Comparison of ENCODE assay signal across 1 cellular context in the genomic region with DNA sequence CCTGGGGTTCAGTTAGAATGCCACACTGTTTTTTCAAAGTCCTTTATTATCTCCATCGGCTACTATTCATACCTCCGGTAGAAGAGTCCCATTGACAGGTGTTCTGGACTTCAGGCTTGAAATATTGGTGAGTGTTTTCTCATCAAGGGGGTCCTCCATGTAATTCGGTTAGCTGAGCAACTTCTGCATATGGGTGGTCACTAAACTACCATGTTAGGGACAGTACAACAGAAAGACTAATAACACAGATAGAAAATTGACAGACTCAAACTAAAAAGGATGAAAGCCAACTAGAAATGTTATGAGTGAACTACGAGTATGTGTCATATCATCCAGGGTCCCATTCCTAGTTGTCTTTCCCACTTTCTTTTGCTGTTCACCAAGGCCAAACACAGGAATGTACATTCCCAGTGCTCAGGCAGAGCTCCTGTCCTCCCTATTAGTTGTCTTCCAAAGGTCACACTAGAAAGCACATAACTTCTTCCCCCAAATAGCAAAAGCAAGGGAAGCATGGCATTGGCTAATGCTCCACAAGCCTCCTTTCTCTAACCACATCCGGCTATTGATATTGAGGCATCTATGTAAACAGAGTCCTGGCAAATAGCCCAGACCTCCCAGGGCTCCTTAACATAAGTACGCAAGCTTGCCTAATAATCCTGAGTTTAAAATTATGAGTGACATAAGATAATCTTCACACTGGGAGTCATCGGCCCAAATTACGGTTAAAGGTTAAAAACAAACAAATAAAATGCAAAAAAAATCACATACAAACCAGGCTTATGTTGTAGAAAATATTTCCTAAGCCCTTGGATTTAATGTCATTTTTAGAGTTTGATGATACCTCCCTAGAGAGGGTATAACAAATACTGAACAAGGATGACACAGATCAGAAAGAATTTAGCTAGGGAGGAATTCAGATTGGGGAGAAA.
TF ChIP-seq lines count a peak whose summit lies in the region.

No MANE protein-coding gene starts in this region.

TF ChIP-seq in HepG2, 621 proteins besides CTCF, POLR2A, EP300 and RAD21 (continued from another document and continues in another):
- TF ChIP-seq, protein P1, sequence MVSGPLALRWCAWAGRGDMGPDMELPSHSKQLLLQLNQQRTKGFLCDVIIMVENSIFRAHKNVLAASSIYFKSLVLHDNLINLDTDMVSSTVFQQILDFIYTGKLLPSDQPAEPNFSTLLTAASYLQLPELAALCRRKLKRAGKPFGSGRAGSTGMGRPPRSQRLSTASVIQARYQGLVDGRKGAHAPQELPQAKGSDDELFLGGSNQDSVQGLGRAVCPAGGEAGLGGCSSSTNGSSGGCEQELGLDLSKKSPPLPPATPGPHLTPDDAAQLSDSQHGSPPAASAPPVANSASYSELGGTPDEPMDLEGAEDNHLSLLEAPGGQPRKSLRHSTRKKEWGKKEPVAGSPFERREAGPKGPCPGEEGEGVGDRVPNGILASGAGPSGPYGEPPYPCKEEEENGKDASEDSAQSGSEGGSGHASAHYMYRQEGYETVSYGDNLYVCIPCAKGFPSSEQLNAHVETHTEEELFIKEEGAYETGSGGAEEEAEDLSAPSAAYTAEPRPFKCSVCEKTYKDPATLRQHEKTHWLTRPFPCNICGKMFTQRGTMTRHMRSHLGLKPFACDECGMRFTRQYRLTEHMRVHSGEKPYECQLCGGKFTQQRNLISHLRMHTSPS (CRISPR knock-in tag; IDR thresholded peaks at IDR 0.05; ENCODE audit: low read depth), result peak; percentile 83
- TF ChIP-seq ZMAT3 (CRISPR knock-in tag; conservative IDR thresholded peaks at IDR 0.05) (peak; percentile 78; the same call in 1 of the 2 replicates), HES4 (CRISPR knock-in tag; IDR thresholded peaks at IDR 0.05; ENCODE audit: borderline replicate concordance) (no peak), CHD2 (IDR thresholded peaks at IDR 0.05; ENCODE audit: low read depth, low read length) (no peak), GLI4 (CRISPR knock-in tag; IDR thresholded peaks at IDR 0.05; ENCODE audit: borderline replicate concordance) (0 out of 2 replicates have a peak, but pooled peaks have one; percentile 27), DNMT3B (CRISPR knock-in tag; conservative IDR thresholded peaks at IDR 0.05) (peak; percentile 99), NR2F2 (IDR thresholded peaks at IDR 0.05; ENCODE audit: borderline replicate concordance, low read depth) (peak; percentile 79), KDM2A (CRISPR knock-in tag; IDR thresholded peaks at IDR 0.05; ENCODE audit: borderline replicate concordance, low read depth) (peak; percentile 31; the same call in 1 of the 2 replicates), PHF5A (CRISPR knock-in tag; IDR thresholded peaks at IDR 0.05; ENCODE audit: low read depth, unreplicated experiment) (peak; percentile 83), AHR (CRISPR knock-in tag; IDR thresholded peaks at IDR 0.05) (no peak), FOXO1 (CRISPR knock-in tag; IDR thresholded peaks at IDR 0.05) (peak; percentile 93), SP5 (CRISPR knock-in tag; IDR thresholded peaks at IDR 0.05; ENCODE audit: borderline replicate concordance, low read depth) (peak; percentile 34; the same call in 1 of the 2 replicates), FOSL1 (CRISPR knock-in tag; IDR thresholded peaks at IDR 0.05; ENCODE audit: borderline replicate concordance) (no peak), SP2 (CRISPR knock-in tag; IDR thresholded peaks at IDR 0.05) (no peak), ISX (CRISPR knock-in tag; conservative IDR thresholded peaks at IDR 0.05) (no peak), ZNF615 (CRISPR knock-in tag; IDR thresholded peaks at IDR 0.05; ENCODE audit: borderline replicate concordance) (peak; percentile 48; the same call in 1 of the 2 replicates), KLF12 (CRISPR knock-in tag; IDR thresholded peaks at IDR 0.05; ENCODE audit: borderline replicate concordance) (0 out of 2 replicates have a peak, but pooled peaks have one; percentile 8), CEBPG (CRISPR knock-in tag; IDR thresholded peaks at IDR 0.05) (peak; percentile 93), ZNF317 (CRISPR knock-in tag; IDR thresholded peaks at IDR 0.05) (peak; percentile 82), ZNF652 (CRISPR knock-in tag; IDR thresholded peaks at IDR 0.05; ENCODE audit: borderline replicate concordance, low read depth) (peak; percentile 69; the same call in 1 of the 2 replicates), HNRNPH1 (optimal IDR thresholded peaks at IDR 0.05; ENCODE audit: low read depth, low read length) (no peak), CENPT (CRISPR knock-in tag; IDR thresholded peaks at IDR 0.05; ENCODE audit: low read depth) (no peak), ZNF839 (CRISPR knock-in tag; IDR thresholded peaks at IDR 0.05; ENCODE audit: borderline replicate concordance) (no peak), ZNF354B (CRISPR knock-in tag; IDR thresholded peaks at IDR 0.05) (no peak), ZNF10 (CRISPR knock-in tag; IDR thresholded peaks at IDR 0.05; ENCODE audit: borderline replicate concordance, low read depth) (no peak), ZFP36L1 (CRISPR knock-in tag; IDR thresholded peaks at IDR 0.05) (no peak), NFKB2 (CRISPR knock-in tag; IDR thresholded peaks at IDR 0.05; ENCODE audit: borderline replicate concordance) (no peak), GATAD1 (CRISPR knock-in tag; IDR thresholded peaks at IDR 0.05) (peak; percentile 78), SOX13 (IDR thresholded peaks at IDR 0.05) (peak; percentile 77; the same call in 1 of the 2 replicates), SOX13 (CRISPR knock-in tag; conservative IDR thresholded peaks at IDR 0.05 in 1 of 2, IDR thresholded peaks at IDR 0.05 in 1 of 2) (peak in 1 of 2 experiments; percentile 95; a peak in 2 of 4 replicates), GTF2F1 (IDR thresholded peaks at IDR 0.05; ENCODE audit: low read length) (no peak), ATF7 (IDR thresholded peaks at IDR 0.05) (no peak), ATF7 (CRISPR knock-in tag; IDR thresholded peaks at IDR 0.05) (peak; percentile 55; the same call in 1 of the 2 replicates), ZNF552 (CRISPR knock-in tag; IDR thresholded peaks at IDR 0.05; ENCODE audit: borderline replicate concordance) (no peak), SMAD3 (CRISPR knock-in tag; IDR thresholded peaks at IDR 0.05) (peak; percentile 99), BORCS8-MEF2B (CRISPR knock-in tag; IDR thresholded peaks at IDR 0.05) (0 out of 2 replicates have a peak, but pooled peaks have one; percentile 31), ZMYM4 (CRISPR knock-in tag; IDR thresholded peaks at IDR 0.05) (peak; percentile 99)
- TF ChIP-seq, protein P2, sequence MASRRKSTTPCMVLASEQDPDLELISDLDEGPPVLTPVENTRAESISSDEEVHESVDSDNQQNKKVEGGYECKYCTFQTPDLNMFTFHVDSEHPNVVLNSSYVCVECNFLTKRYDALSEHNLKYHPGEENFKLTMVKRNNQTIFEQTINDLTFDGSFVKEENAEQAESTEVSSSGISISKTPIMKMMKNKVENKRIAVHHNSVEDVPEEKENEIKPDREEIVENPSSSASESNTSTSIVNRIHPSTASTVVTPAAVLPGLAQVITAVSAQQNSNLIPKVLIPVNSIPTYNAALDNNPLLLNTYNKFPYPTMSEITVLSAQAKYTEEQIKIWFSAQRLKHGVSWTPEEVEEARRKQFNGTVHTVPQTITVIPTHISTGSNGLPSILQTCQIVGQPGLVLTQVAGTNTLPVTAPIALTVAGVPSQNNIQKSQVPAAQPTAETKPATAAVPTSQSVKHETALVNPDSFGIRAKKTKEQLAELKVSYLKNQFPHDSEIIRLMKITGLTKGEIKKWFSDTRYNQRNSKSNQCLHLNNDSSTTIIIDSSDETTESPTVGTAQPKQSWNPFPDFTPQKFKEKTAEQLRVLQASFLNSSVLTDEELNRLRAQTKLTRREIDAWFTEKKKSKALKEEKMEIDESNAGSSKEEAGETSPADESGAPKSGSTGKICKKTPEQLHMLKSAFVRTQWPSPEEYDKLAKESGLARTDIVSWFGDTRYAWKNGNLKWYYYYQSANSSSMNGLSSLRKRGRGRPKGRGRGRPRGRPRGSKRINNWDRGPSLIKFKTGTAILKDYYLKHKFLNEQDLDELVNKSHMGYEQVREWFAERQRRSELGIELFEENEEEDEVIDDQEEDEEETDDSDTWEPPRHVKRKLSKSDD (CRISPR knock-in tag; IDR thresholded peaks at IDR 0.05; ENCODE audit: low read depth), result peak; percentile 71; the same call in 1 of the 2 replicates
- TF ChIP-seq, protein P3, sequence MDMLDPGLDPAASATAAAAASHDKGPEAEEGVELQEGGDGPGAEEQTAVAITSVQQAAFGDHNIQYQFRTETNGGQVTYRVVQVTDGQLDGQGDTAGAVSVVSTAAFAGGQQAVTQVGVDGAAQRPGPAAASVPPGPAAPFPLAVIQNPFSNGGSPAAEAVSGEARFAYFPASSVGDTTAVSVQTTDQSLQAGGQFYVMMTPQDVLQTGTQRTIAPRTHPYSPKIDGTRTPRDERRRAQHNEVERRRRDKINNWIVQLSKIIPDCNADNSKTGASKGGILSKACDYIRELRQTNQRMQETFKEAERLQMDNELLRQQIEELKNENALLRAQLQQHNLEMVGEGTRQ (IDR thresholded peaks at IDR 0.05; ENCODE audit: low read depth, low read length), result no peak
- TF ChIP-seq, protein P3 (CRISPR knock-in tag; IDR thresholded peaks at IDR 0.05; ENCODE audit: borderline replicate concordance), result no peak
- TF ChIP-seq, protein P4, sequence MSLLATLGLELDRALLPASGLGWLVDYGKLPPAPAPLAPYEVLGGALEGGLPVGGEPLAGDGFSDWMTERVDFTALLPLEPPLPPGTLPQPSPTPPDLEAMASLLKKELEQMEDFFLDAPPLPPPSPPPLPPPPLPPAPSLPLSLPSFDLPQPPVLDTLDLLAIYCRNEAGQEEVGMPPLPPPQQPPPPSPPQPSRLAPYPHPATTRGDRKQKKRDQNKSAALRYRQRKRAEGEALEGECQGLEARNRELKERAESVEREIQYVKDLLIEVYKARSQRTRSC (CRISPR knock-in tag; IDR thresholded peaks at IDR 0.05; ENCODE audit: low read depth), result no peak
- TF ChIP-seq, protein P5, sequence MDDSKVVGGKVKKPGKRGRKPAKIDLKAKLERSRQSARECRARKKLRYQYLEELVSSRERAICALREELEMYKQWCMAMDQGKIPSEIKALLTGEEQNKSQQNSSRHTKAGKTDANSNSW (CRISPR knock-in tag; IDR thresholded peaks at IDR 0.05; ENCODE audit: borderline replicate concordance), result no peak
- TF ChIP-seq, protein P6, sequence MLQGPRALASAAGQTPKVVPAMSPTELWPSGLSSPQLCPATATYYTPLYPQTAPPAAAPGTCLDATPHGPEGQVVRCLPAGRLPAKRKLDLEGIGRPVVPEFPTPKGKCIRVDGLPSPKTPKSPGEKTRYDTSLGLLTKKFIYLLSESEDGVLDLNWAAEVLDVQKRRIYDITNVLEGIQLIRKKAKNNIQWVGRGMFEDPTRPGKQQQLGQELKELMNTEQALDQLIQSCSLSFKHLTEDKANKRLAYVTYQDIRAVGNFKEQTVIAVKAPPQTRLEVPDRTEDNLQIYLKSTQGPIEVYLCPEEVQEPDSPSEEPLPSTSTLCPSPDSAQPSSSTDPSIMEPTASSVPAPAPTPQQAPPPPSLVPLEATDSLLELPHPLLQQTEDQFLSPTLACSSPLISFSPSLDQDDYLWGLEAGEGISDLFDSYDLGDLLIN (CRISPR knock-in tag; IDR thresholded peaks at IDR 0.05; ENCODE audit: borderline replicate concordance), result no peak
- TF ChIP-seq, protein P7, sequence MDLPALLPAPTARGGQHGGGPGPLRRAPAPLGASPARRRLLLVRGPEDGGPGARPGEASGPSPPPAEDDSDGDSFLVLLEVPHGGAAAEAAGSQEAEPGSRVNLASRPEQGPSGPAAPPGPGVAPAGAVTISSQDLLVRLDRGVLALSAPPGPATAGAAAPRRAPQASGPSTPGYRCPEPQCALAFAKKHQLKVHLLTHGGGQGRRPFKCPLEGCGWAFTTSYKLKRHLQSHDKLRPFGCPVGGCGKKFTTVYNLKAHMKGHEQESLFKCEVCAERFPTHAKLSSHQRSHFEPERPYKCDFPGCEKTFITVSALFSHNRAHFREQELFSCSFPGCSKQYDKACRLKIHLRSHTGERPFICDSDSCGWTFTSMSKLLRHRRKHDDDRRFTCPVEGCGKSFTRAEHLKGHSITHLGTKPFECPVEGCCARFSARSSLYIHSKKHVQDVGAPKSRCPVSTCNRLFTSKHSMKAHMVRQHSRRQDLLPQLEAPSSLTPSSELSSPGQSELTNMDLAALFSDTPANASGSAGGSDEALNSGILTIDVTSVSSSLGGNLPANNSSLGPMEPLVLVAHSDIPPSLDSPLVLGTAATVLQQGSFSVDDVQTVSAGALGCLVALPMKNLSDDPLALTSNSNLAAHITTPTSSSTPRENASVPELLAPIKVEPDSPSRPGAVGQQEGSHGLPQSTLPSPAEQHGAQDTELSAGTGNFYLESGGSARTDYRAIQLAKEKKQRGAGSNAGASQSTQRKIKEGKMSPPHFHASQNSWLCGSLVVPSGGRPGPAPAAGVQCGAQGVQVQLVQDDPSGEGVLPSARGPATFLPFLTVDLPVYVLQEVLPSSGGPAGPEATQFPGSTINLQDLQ (CRISPR knock-in tag; IDR thresholded peaks at IDR 0.05), result no peak
- TF ChIP-seq, protein P8, sequence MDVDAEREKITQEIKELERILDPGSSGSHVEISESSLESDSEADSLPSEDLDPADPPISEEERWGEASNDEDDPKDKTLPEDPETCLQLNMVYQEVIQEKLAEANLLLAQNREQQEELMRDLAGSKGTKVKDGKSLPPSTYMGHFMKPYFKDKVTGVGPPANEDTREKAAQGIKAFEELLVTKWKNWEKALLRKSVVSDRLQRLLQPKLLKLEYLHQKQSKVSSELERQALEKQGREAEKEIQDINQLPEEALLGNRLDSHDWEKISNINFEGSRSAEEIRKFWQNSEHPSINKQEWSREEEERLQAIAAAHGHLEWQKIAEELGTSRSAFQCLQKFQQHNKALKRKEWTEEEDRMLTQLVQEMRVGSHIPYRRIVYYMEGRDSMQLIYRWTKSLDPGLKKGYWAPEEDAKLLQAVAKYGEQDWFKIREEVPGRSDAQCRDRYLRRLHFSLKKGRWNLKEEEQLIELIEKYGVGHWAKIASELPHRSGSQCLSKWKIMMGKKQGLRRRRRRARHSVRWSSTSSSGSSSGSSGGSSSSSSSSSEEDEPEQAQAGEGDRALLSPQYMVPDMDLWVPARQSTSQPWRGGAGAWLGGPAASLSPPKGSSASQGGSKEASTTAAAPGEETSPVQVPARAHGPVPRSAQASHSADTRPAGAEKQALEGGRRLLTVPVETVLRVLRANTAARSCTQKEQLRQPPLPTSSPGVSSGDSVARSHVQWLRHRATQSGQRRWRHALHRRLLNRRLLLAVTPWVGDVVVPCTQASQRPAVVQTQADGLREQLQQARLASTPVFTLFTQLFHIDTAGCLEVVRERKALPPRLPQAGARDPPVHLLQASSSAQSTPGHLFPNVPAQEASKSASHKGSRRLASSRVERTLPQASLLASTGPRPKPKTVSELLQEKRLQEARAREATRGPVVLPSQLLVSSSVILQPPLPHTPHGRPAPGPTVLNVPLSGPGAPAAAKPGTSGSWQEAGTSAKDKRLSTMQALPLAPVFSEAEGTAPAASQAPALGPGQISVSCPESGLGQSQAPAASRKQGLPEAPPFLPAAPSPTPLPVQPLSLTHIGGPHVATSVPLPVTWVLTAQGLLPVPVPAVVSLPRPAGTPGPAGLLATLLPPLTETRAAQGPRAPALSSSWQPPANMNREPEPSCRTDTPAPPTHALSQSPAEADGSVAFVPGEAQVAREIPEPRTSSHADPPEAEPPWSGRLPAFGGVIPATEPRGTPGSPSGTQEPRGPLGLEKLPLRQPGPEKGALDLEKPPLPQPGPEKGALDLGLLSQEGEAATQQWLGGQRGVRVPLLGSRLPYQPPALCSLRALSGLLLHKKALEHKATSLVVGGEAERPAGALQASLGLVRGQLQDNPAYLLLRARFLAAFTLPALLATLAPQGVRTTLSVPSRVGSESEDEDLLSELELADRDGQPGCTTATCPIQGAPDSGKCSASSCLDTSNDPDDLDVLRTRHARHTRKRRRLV (CRISPR knock-in tag; IDR thresholded peaks at IDR 0.05), result no peak
